15 cellular contexts compared by ENCODE assay signal in genomic region chr13:31067416-31068118, GRCh38.
DNase-seq lines count a peak whose midpoint lies in the region; FAIRE-seq and TF ChIP-seq lines count a peak whose summit lies in the region.
"Had no signal": no experiment of that assay in that cellular context is flagged by ENCODE, and none has a peak within 500 bp of the region (broad histone marks: within the 10 kb centered on the region; RNA-seq: fewer than 3 reads in every experiment).

No MANE protein-coding gene starts in this region.

- TF ChIP-seq POLR2A in H54 (IDR thresholded peaks at IDR 0.05; ENCODE audit: low read depth, low read length), result no peak

- dilution Hi-C loops in keratinocyte (cut with MboI; ENCODE audit: extremely low pct_ligation_motif_present, low sequenced_read_pairs), result no loop called here

- no peak overlapping the region for H3K4me2 ChIP-seq in keratinocyte (ENCODE audit: control insufficient read depth, extremely low read depth, insufficient read depth, low read depth, low read length)
- H3K4me2 ChIP-seq: hepatocyte had no signal

- H3K79me2 ChIP-seq in keratinocyte (ENCODE audit: control insufficient read depth, insufficient read depth, low read length), result no peaks in the 10 kb centered on the region
- H3K79me2 ChIP-seq: hepatocyte had no signal

- H3K27ac ChIP-seq in keratinocyte (ENCODE audit: control insufficient read depth, insufficient read depth, low read length), result no peak overlapping the region
- H3K27ac ChIP-seq: adrenal gland, hepatocyte, ovary had no signal

- no peaks in the 10 kb centered on the region for H3K9me3 ChIP-seq in keratinocyte (ENCODE audit: control insufficient read depth, low read depth, low read length)
- H3K9me3 ChIP-seq: adrenal gland, ovary had no signal

- DNase-seq in ACHN (peak; percentile 15), H54 (ENCODE audit: insufficient read length, low spot score) (peak; percentile 63), astrocyte of the hippocampus (ENCODE audit: low read depth, low spot score) (peak; percentile 67), keratinocyte (ENCODE audit: low read depth, low spot score) (no peak), cerebellar nuclear complex (lab: John Stamatoyannopoulos, UW) (no peak), SW 1271 (lab: John Stamatoyannopoulos, UW) (no peak), KBM-7 (no peak), NCI-H187 (lab: John Stamatoyannopoulos, UW) (no peak)
- DNase-seq: activated CD4-positive, alpha-beta T cell treated with anti-CD3 and anti-CD28 coated beads, Interleukin-2, amount 50 U/mL, for 4 hours; CD8-positive, alpha-beta T cell; effector CD8-positive, alpha-beta T cell; NCI-H2171; ovary had no signal

- H3K36me3 ChIP-seq in keratinocyte (ENCODE audit: control insufficient read depth in 2 of 2, extremely low read depth in 1 of 2, insufficient read depth in 2 of 2, low read length in 2 of 2), result no peaks in the 10 kb centered on the region
- H3K36me3 ChIP-seq: adrenal gland, ovary had no signal

- in situ Hi-C loops in ACHN (cut with HindIII; ENCODE audit: low pct_ligation_motif_present, low pct_unique_long_range_greater_than_20kb, low sequenced_read_pairs), result no loop called here
- in situ Hi-C loops in KBM-7 (cut with MboI; ENCODE audit: low pct_unique_long_range_greater_than_20kb, low sequenced_read_pairs), result no loop called here

- H3K4me1 ChIP-seq in keratinocyte (ENCODE audit: control insufficient read depth, extremely low read depth, insufficient read depth, low read length), result peaks cover 18% of the 10 kb centered on the region
- H3K4me1 ChIP-seq: adrenal gland had no signal

- H3K9ac ChIP-seq in keratinocyte (ENCODE audit: control insufficient read depth, extremely low read depth, insufficient read depth, low read length), result no peak overlapping the region

- H3K4me3 ChIP-seq in keratinocyte (ENCODE audit: control insufficient read depth in 2 of 3, extremely low read depth in 1 of 3, insufficient read depth in 2 of 3, low read depth in 1 of 3, low read length in 3 of 3), result no peak overlapping the region
- H3K4me3 ChIP-seq: adrenal gland, hepatocyte, ovary had no signal

- no peak overlapping the region for H2AFZ ChIP-seq in keratinocyte (ENCODE audit: control insufficient read depth, low read length)
- H2AFZ ChIP-seq: hepatocyte had no signal

- no peaks in the 10 kb centered on the region for H4K20me1 ChIP-seq in keratinocyte (ENCODE audit: control insufficient read depth, extremely low read depth, insufficient read depth, low read length)

- H3K9me1 ChIP-seq in keratinocyte (ENCODE audit: control insufficient read depth, extremely low read depth, insufficient read depth, low read length), result no peaks in the 10 kb centered on the region

- FAIRE-seq in H54 (lab: Jason Lieb, UNC) (peak; percentile 84), keratinocyte (lab: Jason Lieb, UNC) (peak; percentile 65)

- no peak for TF ChIP-seq CTCF in keratinocyte (optimal IDR thresholded peaks at IDR 0.05 in 1 of 3, IDR thresholded peaks at IDR 0.05 in 1 of 3, conservative IDR thresholded peaks at IDR 0.05 in 1 of 3; ENCODE audit: extremely low read depth in 1 of 3, insufficient read depth in 2 of 3, low read length in 3 of 3)

- no peaks in the 10 kb centered on the region for H3K27me3 ChIP-seq in keratinocyte (ENCODE audit: control insufficient read depth, extremely low read depth, insufficient read depth, low read length)
- H3K27me3 ChIP-seq: adrenal gland, hepatocyte, ovary had no signal

Comparison
In these comparisons a context has a peak if more than half of its experiments do, and no peak if none do; other contexts are left out.
1. DNase-seq: peak in ACHN (single experiment), H54 (single experiment) and astrocyte of the hippocampus (single experiment); none in keratinocyte (single experiment), cerebellar nuclear complex (0 of 2), SW 1271 (0 of 2), KBM-7 (single experiment) and NCI-H187 (0 of 2).